29 cellular contexts compared by ENCODE assay signal in the genomic region with DNA sequence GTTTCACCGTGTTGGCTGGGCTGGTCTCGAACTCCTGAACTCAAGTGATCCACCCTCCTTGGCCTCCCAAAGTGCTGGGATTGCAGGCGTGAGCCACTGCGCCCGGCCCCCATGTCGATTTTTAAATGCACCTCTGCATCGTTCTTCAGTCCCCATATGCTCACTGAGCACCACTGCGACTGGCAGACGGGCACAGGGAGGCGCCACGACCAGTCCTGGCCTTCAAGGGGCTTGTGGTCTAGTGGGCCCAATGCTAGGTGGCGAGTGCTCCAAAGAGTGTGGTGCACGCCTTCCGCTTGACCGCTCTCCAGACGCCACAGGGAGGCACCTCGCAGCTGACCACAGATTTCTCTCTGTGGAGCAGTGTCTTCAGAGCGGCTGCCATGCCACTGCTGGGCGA.
"Had no signal": no experiment of that assay in that cellular context is flagged by ENCODE, and none has a peak within 500 bp of the region (broad histone marks: within the 10 kb centered on the region; RNA-seq: fewer than 3 reads in every experiment).

No MANE protein-coding gene starts in this region.

- H3K27me3 ChIP-seq: adrenal gland, breast epithelium, MG63, Peyer's patch, SJCRH30 had no signal

- H3K9me3 ChIP-seq: adrenal gland, breast epithelium, MG63, Peyer's patch, SJCRH30 had no signal

- H3K4me3 Mint-ChIP-seq: activated CD8-positive, alpha-beta T cell treated with anti-CD3 and anti-CD28 coated beads, Interleukin-2, amount 10 ng/mL, durations not matched to agents 7 days and 5 days; activated naive CD8-positive, alpha-beta T cell treated with anti-CD3 and anti-CD28 coated beads, Interleukin-2, amount 10 ng/mL, durations not matched to agents 7 days and 5 days; T-helper 2 cell treated with Interferon-gamma antibody and Interleukin-4, amounts not matched to agents 5 μg/mL and 100 μg/mL, for 36 hours had no signal

- H3K36me3 ChIP-seq: breast epithelium, MG63 had no signal

- H3K9me3 Mint-ChIP-seq: activated naive CD8-positive, alpha-beta T cell treated with anti-CD3 and anti-CD28 coated beads, Interleukin-2, amount 10 ng/mL, durations not matched to agents 7 days and 5 days; T-helper 2 cell treated with Interferon-gamma antibody and Interleukin-4, amounts not matched to agents 5 μg/mL and 100 μg/mL, for 36 hours had no signal

- H3K4me1 ChIP-seq: adrenal gland, breast epithelium, Peyer's patch, SJCRH30 had no signal

- DNase-seq: activated CD4-positive, alpha-beta T cell treated with anti-CD3 and anti-CD28 coated beads for 48 hours; activated CD4-positive, alpha-beta T cell treated with anti-CD3 and anti-CD28 coated beads, Interleukin-2, amount 50 U/mL, for 4 hours; activated CD4-positive, CD25-positive, alpha-beta regulatory T cell treated with anti-CD3 and anti-CD28 coated beads, Interleukin-2, amount 50 U/mL, for 72 hours; activated CD8-positive, alpha-beta memory T cell treated with anti-CD3 and anti-CD28 coated beads, Interleukin-2, amount 50 U/mL, for 48 hours; activated CD8-positive, alpha-beta T cell treated with anti-CD3 and anti-CD28 coated beads, Interleukin-2, amount 10 ng/mL, durations not matched to agents 7 days and 5 days; activated naive CD4-positive, alpha-beta T cell treated with anti-CD3 and anti-CD28 coated beads, Interleukin-2, amount 50 U/mL, for 16 hours; activated naive CD8-positive, alpha-beta T cell treated with anti-CD3 and anti-CD28 coated beads, Interleukin-2, amount 10 ng/mL, durations not matched to agents 7 days and 5 days; activated T-cell treated with anti-CD3 and anti-CD28 coated beads, Interleukin-2, amount 50 U/mL, for 1 hour; adrenal gland; caudate nucleus; MG63; MV-4-11; NCI-H1092 treated with DMSO at 0.1 percent for 48 hours; NCI-H1417 treated with DMSO at 0.1 percent for 48 hours; NCI-H1694 treated with DMSO at 0.1 percent for 48 hours; NCI-H2029 treated with DMSO at 0.1 percent for 48 hours; NCI-H345; NCI-H510A; NCI-H526 treated with DMSO at 0.1 percent for 48 hours; NCI-H82; NK-92 treated with Interleukin-12 subunit alpha and Interleukin-12 subunit beta, amount 100 ng/mL, for 24 hours; OCI-M1; Peyer's patch; Right ventricle myocardium superior; SJCRH30; SW 1271 had no signal

- H3K4me3 ChIP-seq: adrenal gland, breast epithelium, MG63, Peyer's patch, SJCRH30 had no signal

- H3K27me3 Mint-ChIP-seq: activated naive CD8-positive, alpha-beta T cell treated with anti-CD3 and anti-CD28 coated beads, Interleukin-2, amount 10 ng/mL, durations not matched to agents 7 days and 5 days had no signal

- H3K27ac Mint-ChIP-seq: activated CD8-positive, alpha-beta T cell treated with anti-CD3 and anti-CD28 coated beads, Interleukin-2, amount 10 ng/mL, durations not matched to agents 7 days and 5 days; activated naive CD8-positive, alpha-beta T cell treated with anti-CD3 and anti-CD28 coated beads, Interleukin-2, amount 10 ng/mL, durations not matched to agents 7 days and 5 days; T-helper 2 cell treated with Interferon-gamma antibody and Interleukin-4, amounts not matched to agents 5 μg/mL and 100 μg/mL, for 36 hours had no signal

- H3K27ac ChIP-seq: adrenal gland, breast epithelium, Peyer's patch, RWPE1, SJCRH30 had no signal
